Comparison of ENCODE assay signal across 8 cellular contexts in genomic region chr7:38349869-38350583, GRCh38.
DNase-seq lines count a peak whose midpoint lies in the region; ATAC-seq and TF ChIP-seq lines count a peak whose summit lies in the region.
"Not testable (repeated sequence)": the region's sequence is repeated elsewhere in the genome, so short reads cannot be mapped to it uniquely, and the experiment has no call there.

No MANE protein-coding gene starts in this region.

- peak overlapping the region in 7 of 8 donors; percentile 84 to 98 (median 94) for H3K27ac Mint-ChIP-seq in CD8-positive, alpha-beta memory T cell
- H3K27ac Mint-ChIP-seq in IgD-negative memory B cell (peak overlapping the region; percentile 71 to 93 (median 87)), T-cell (peak overlapping the region; percentile 98)

- TF ChIP-seq CTCF in left ventricle myocardium inferior (IDR thresholded peaks at IDR 0.05; ENCODE audit: borderline replicate concordance), result peak; percentile 19

- H3K36me3 Mint-ChIP-seq in CD8-positive, alpha-beta memory T cell, result peaks cover 0 to 10% (median 3%) of the 10 kb centered on the region in 3 donors
- not testable (repeated sequence) for H3K36me3 Mint-ChIP-seq in IgD-negative memory B cell, T-cell

- CTCF ChIA-PET in CD8-positive, alpha-beta memory T cell (lab: Charles Lee), result not testable (repeated sequence)
- CTCF ChIA-PET in T-cell (lab: Charles Lee), result interaction anchor here (0.7 to 3.4 kb wide), 14 partner anchors 8 to 134 kb away, joined by 3 to 20 read pairs (median 4); no protein-coding TSS in a partner anchor

- not testable (repeated sequence) for H3K9me3 ChIP-seq in CD8-positive, alpha-beta memory T cell (ENCODE audit: low read length); left ventricle myocardium inferior (replicated peaks)

- peaks cover 20 to 38% (median 34%) of the 10 kb centered on the region in 3 donors for H3K4me1 Mint-ChIP-seq in CD8-positive, alpha-beta memory T cell
- peaks cover 12 to 34% (median 20%) of the 10 kb centered on the region in 3 donors for H3K4me1 Mint-ChIP-seq in IgD-negative memory B cell
- peaks cover 62 to 71% (median 65%) of the 10 kb centered on the region in 3 donors for H3K4me1 Mint-ChIP-seq in T-cell

- not testable (repeated sequence) for H3K4me1 ChIP-seq in CD8-positive, alpha-beta memory T cell (ENCODE audit: insufficient read depth, low read length); left ventricle myocardium inferior

- peak overlapping the region; percentile 56 for H3K4me3 ChIP-seq in CD8-positive, alpha-beta memory T cell (ENCODE audit: low read length)
- not testable (repeated sequence) for H3K4me3 ChIP-seq in left ventricle myocardium inferior

- H3K27me3 ChIP-seq in CD8-positive, alpha-beta memory T cell (ENCODE audit: insufficient read depth, low read length, poor library complexity, severe bottlenecking); left ventricle myocardium inferior (ENCODE audit: low read depth): not testable (repeated sequence)

- ATAC-seq in GM19023 (IDR thresholded peaks at IDR 0.05; ENCODE audit: unreplicated experiment) (peak; percentile 71), HG02642 (IDR thresholded peaks at IDR 0.05; ENCODE audit: poor library complexity, unreplicated experiment) (peak; percentile 82), T-cell (replicated peaks in 1 of 4) (peak; percentile 52 to 76 (median 56))

- H3K9me3 Mint-ChIP-seq in CD8-positive, alpha-beta memory T cell; IgD-negative memory B cell; T-cell: not testable (repeated sequence)

- not testable (repeated sequence) for H3K36me3 ChIP-seq in CD8-positive, alpha-beta memory T cell (ENCODE audit: insufficient read depth, low read length); left ventricle myocardium inferior

- not testable (repeated sequence) for H3K27me3 Mint-ChIP-seq in CD8-positive, alpha-beta memory T cell; IgD-negative memory B cell; T-cell

- peak overlapping the region; percentile 47 for H3K27ac ChIP-seq in CD8-positive, alpha-beta memory T cell (ENCODE audit: low read depth, low read length)
- not testable (repeated sequence) for H3K27ac ChIP-seq in left ventricle myocardium inferior (replicated peaks)

- peak in 2 of 5 donors; percentile 52 to 61 for DNase-seq in CD8-positive, alpha-beta memory T cell
- peak in 15 of 34 experiments; percentile 33 to 67 (median 49) for DNase-seq in T-cell
- peak; percentile 65 for DNase-seq in activated naive CD4-positive, alpha-beta T cell treated with anti-CD3 and anti-CD28 coated beads, Interleukin-2, amount 50 U/mL, for 16 hours
- DNase-seq in left ventricle myocardium inferior, result not testable (repeated sequence)
- DNase-seq in stimulated activated CD4-positive, alpha-beta T cell treated with anti-CD3 and anti-CD28 coated beads, Interleukin-2, amount 100 ng/mL, for 24 hours, result peak; percentile 62 to 68

- peak overlapping the region; percentile 79 to 94 (median 92) for H3K4me3 Mint-ChIP-seq in CD8-positive, alpha-beta memory T cell
- H3K4me3 Mint-ChIP-seq in IgD-negative memory B cell (peak overlapping the region; percentile 65 to 91 (median 79)), T-cell (peak overlapping the region; percentile 83 to 87 (median 86))

- POLR2A ChIA-PET in CD8-positive, alpha-beta memory T cell (lab: Charles Lee); T-cell (lab: Charles Lee): not testable (repeated sequence)

- intact Hi-C loops in left ventricle myocardium inferior (cut with micrococcal nuclease), result not testable (repeated sequence)
